In genomic region chr2:230412369-230412706, GRCh38 we compare ENCODE assay signal across 8 cellular contexts. TPM values are rescaled to one million over a fixed set of nuclear protein-coding genes. Genes with fewer than 3 reads are reported as not detected.
DNase-seq lines count a peak whose midpoint lies in the region; ATAC-seq, FAIRE-seq and TF ChIP-seq lines count a peak whose summit lies in the region.

No MANE protein-coding gene starts in this region.

- H3K36me3 ChIP-seq in HCT116 (ENCODE audit: control insufficient read depth in 1 of 2, insufficient read depth in 2 of 2, low read length in 2 of 2) (no peaks in the 10 kb centered on the region), SU-DHL-6 (ENCODE audit: low read length) (no peaks in the 10 kb centered on the region), spleen (peaks cover 0 to 2% (median 0%) of the 10 kb centered on the region in 6 donors)

- no peaks in the 10 kb centered on the region for H3K27me3 ChIP-seq in HCT116 (ENCODE audit: insufficient read depth, low read length)
- no peaks in the 10 kb centered on the region for H3K27me3 ChIP-seq in SU-DHL-6 (ENCODE audit: low read length)
- no peaks in the 10 kb centered on the region for H3K27me3 ChIP-seq in right cardiac atrium (ENCODE audit: control insufficient read depth, insufficient read depth)
- no peaks in the 10 kb centered on the region for H3K27me3 ChIP-seq in spleen (replicated peaks in 1 of 7)

- POLR2A ChIA-PET in HCT116 (lab: Charles Lee) = no interaction called here

- H3K27ac ChIP-seq in HCT116 (ENCODE audit: low read depth, low read length) (no peak overlapping the region), SU-DHL-6 (ENCODE audit: low read depth, low read length) (no peak overlapping the region), right cardiac atrium (ENCODE audit: low read length) (peak overlapping the region; percentile 90), spleen (peak overlapping the region; percentile 92 to 98 (median 94))

- intact Hi-C loops in HCT116 (cut with micrococcal nuclease) = loop anchor here (10.0 kb wide), 1 partner anchor 382 kb away; no protein-coding TSS in a partner anchor
- intact Hi-C loops in right cardiac atrium (cut with DNase I) = no loop called here
- intact Hi-C loops in spleen (cut with DNase I; ENCODE audit: low total_unique reads) = no loop called here

- CTCF ChIA-PET in HCT116 (lab: Charles Lee) = no interaction called here

- 84% methylated on average over 3 of the region's 3 CpGs for WGBS in right cardiac atrium
- 52 to 70% (median 55%) methylated on average over 3 of the region's 3 CpGs for WGBS in spleen, 5 donors

- FAIRE-seq in GM19239 (lab: Jason Lieb, UNC) = no peak

- H3K79me2 ChIP-seq in HCT116 (ENCODE audit: insufficient read depth, low read length) (peaks cover 5% of the 10 kb centered on the region; the same call in 1 of the 2 replicates), SU-DHL-6 (ENCODE audit: insufficient read depth, low read length) (peaks cover 9% of the 10 kb centered on the region)

- RAD21 ChIA-PET in HCT116 (lab: Charles Lee; ENCODE audit: low non-redundant PET in 1 of 2, low total read pairs in 2 of 2, uncharacterized antibody in 2 of 2, unreplicated experiment in 2 of 2) = no interaction called here

- peak overlapping the region; percentile 85 for H2AFZ ChIP-seq in HCT116 (ENCODE audit: low read depth, low read length, poor library complexity, severe bottlenecking)
- peak overlapping the region; percentile 56 for H2AFZ ChIP-seq in SU-DHL-6 (ENCODE audit: low read depth, low read length, severe bottlenecking)

- DNase-seq in HCT116 (ENCODE audit: low read depth, low spot score) (no peak), right cardiac atrium (no peak), spleen (no peak), SK-N-DZ (ENCODE audit: low spot score) (no peak), HPDE6-E6E7 (ENCODE audit: extremely low spot score) (no peak), GM19239 (ENCODE audit: insufficient read length, low spot score) (no peak), OCI-M1 (lab: John Stamatoyannopoulos, UW) (no peak)

- peaks cover 18% of the 10 kb centered on the region for H3F3A ChIP-seq in SU-DHL-6 (ENCODE audit: insufficient read depth)

- no peak for TF ChIP-seq RAD21 in HCT116 (IDR thresholded peaks at IDR 0.05; ENCODE audit: low read depth)

- H3K9me3 ChIP-seq in HCT116 (ENCODE audit: control insufficient read depth in 1 of 2, insufficient read depth in 1 of 2, low read depth in 1 of 2, low read length in 2 of 2) (no peaks in the 10 kb centered on the region), SU-DHL-6 (ENCODE audit: insufficient read depth, low read length) (no peaks in the 10 kb centered on the region), right cardiac atrium (ENCODE audit: control insufficient read depth, low read length) (no peaks in the 10 kb centered on the region), spleen (no peaks in the 10 kb centered on the region)

- TF ChIP-seq CTCF in HCT116 (IDR thresholded peaks at IDR 0.05 in 2 of 3, conservative IDR thresholded peaks at IDR 0.05 in 1 of 3; ENCODE audit: borderline replicate concordance in 1 of 3, insufficient read depth in 1 of 3, low read depth in 2 of 3, low read length in 2 of 3) = no peak
- TF ChIP-seq CTCF in SU-DHL-6 (IDR thresholded peaks at IDR 0.05; ENCODE audit: insufficient read depth, low read length, poor library complexity, severe bottlenecking) = no peak
- TF ChIP-seq CTCF in spleen (IDR thresholded peaks at IDR 0.05 in 8 of 11, conservative IDR thresholded peaks at IDR 0.05 in 3 of 11) = no peak

- H3K9ac ChIP-seq in HCT116 (ENCODE audit: low read length) (peak overlapping the region; percentile 66), SU-DHL-6 (ENCODE audit: low read length) (peak overlapping the region; percentile 66)

- H3K9me2 ChIP-seq in HCT116 (ENCODE audit: insufficient read depth) (no peaks in the 10 kb centered on the region), SU-DHL-6 (replicated peaks; ENCODE audit: insufficient read depth, low read length) (no peaks in the 10 kb centered on the region)

- H4K20me1 ChIP-seq in HCT116 (ENCODE audit: insufficient read depth) (no peaks in the 10 kb centered on the region), SU-DHL-6 (ENCODE audit: low read depth, low read length) (no peaks in the 10 kb centered on the region)

- H3K4me2 ChIP-seq in HCT116 (ENCODE audit: low read length) = peak overlapping the region; percentile 94
- H3K4me2 ChIP-seq in SU-DHL-6 (ENCODE audit: low read depth, low read length, poor library complexity, severe bottlenecking) = peak overlapping the region; percentile 60

- H3K4me3 ChIP-seq in HCT116 (replicated peaks in 1 of 2; ENCODE audit: low read depth in 1 of 2, low read length in 2 of 2) (peak overlapping the region; percentile 48 to 61), SU-DHL-6 (ENCODE audit: insufficient read depth, low read length, poor library complexity, severe bottlenecking) (peak overlapping the region; percentile 52), right cardiac atrium (ENCODE audit: low read length) (peak overlapping the region; percentile 86), spleen (peak overlapping the region; percentile 46 to 78 (median 60))

- TF ChIP-seq POLR2A in HCT116 (IDR thresholded peaks at IDR 0.05; ENCODE audit: borderline replicate concordance, extremely low read depth, insufficient read depth, insufficient read length) (no peak), spleen (IDR thresholded peaks at IDR 0.05) (no peak)

- H3K4me1 ChIP-seq in HCT116 (ENCODE audit: control insufficient read depth in 1 of 2, insufficient read depth in 2 of 2, low read length in 2 of 2) (peaks cover 7 to 33% of the 10 kb centered on the region in 2 experiments), right cardiac atrium (ENCODE audit: control insufficient read depth, insufficient read depth, low read length) (peaks cover 13% of the 10 kb centered on the region), spleen (peaks cover 30 to 87% (median 70%) of the 10 kb centered on the region in 6 donors)

- ATAC-seq in HCT116 (no peak; the same call in 1 of the 2 replicates), right cardiac atrium (no peak)

- BruUV-seq in HCT116 (replicated peaks; lab: Mats Ljungman, UMichigan) = no TSS peak

TF ChIP-seq in HCT116, 20 proteins besides CTCF, POLR2A, EP300 and RAD21:
- TF ChIP-seq FOSL1 (IDR thresholded peaks at IDR 0.05; ENCODE audit: low read depth) (no peak), SIN3A (IDR thresholded peaks at IDR 0.05; ENCODE audit: low read depth) (no peak), JUND (IDR thresholded peaks at IDR 0.05) (no peak), EZH2phosphoT487 (IDR thresholded peaks at IDR 0.05; ENCODE audit: borderline replicate concordance) (no peak), EZH2 (IDR thresholded peaks at IDR 0.05) (no peak), EGR1 (IDR thresholded peaks at IDR 0.05; ENCODE audit: low read depth) (no peak), ELF1 (IDR thresholded peaks at IDR 0.05; ENCODE audit: borderline replicate concordance, low read depth) (no peak), SRF (IDR thresholded peaks at IDR 0.05; ENCODE audit: low read depth) (no peak), YY1 (IDR thresholded peaks at IDR 0.05; ENCODE audit: extremely low read depth, insufficient replicate concordance, low read depth, low read length) (no peak), TCF7L2 (IDR thresholded peaks at IDR 0.05; ENCODE audit: borderline replicate concordance, extremely low read depth, insufficient read depth, insufficient read length) (no peak), MAX (IDR thresholded peaks at IDR 0.05) (no peak), ZNF274 (IDR thresholded peaks at IDR 0.05; ENCODE audit: low read depth, low read length) (no peak), SP1 (IDR thresholded peaks at IDR 0.05; ENCODE audit: low read depth) (no peak), POLR2AphosphoS5 (IDR thresholded peaks at IDR 0.05; ENCODE audit: low read depth, low read length) (no peak), CBX3 (IDR thresholded peaks at IDR 0.05; ENCODE audit: low read depth) (no peak)
- TF ChIP-seq, protein P1, sequence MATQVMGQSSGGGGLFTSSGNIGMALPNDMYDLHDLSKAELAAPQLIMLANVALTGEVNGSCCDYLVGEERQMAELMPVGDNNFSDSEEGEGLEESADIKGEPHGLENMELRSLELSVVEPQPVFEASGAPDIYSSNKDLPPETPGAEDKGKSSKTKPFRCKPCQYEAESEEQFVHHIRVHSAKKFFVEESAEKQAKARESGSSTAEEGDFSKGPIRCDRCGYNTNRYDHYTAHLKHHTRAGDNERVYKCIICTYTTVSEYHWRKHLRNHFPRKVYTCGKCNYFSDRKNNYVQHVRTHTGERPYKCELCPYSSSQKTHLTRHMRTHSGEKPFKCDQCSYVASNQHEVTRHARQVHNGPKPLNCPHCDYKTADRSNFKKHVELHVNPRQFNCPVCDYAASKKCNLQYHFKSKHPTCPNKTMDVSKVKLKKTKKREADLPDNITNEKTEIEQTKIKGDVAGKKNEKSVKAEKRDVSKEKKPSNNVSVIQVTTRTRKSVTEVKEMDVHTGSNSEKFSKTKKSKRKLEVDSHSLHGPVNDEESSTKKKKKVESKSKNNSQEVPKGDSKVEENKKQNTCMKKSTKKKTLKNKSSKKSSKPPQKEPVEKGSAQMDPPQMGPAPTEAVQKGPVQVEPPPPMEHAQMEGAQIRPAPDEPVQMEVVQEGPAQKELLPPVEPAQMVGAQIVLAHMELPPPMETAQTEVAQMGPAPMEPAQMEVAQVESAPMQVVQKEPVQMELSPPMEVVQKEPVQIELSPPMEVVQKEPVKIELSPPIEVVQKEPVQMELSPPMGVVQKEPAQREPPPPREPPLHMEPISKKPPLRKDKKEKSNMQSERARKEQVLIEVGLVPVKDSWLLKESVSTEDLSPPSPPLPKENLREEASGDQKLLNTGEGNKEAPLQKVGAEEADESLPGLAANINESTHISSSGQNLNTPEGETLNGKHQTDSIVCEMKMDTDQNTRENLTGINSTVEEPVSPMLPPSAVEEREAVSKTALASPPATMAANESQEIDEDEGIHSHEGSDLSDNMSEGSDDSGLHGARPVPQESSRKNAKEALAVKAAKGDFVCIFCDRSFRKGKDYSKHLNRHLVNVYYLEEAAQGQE (IDR thresholded peaks at IDR 0.05; ENCODE audit: low read depth) = no peak
TF ChIP-seq in HCT116: peak in this region for 0.

RNA-seq across cellular contexts. Expression of gene SP100, which starts 3.7 kb away (rescaled TPM):
- total RNA-seq in HCT116 (2021; ENCODE audit: unreplicated experiment) (48.1 TPM), right cardiac atrium (10 to 100 TPM; 70.8 to 88.3 (median 76.5) TPM), spleen (100 to 1,000 TPM; 202 to 327 (median 270) TPM)
- polyA plus RNA-seq in HCT116 (2012) = 25.3 and 27.0 TPM in 2 replicates
- polyA plus RNA-seq in right cardiac atrium (64.5 TPM), spleen (100 to 1,000 TPM in 2 of 3 donors, 10 to 100 TPM in 1; 97.5 to 120 (median 118) TPM)
- not detected in 2 replicates for polyA plus RNA-seq in SK-N-DZ (2014; cell fraction: cytosol; rRNA removed)
- not detected in 2 replicates for polyA plus RNA-seq in SK-N-DZ (2014; cell fraction: nucleus; rRNA removed)

Comparison
In these comparisons a context has a peak if more than half of its experiments do, and no peak if none do; other contexts are left out.
1. H3K27ac ChIP-seq: peak in right cardiac atrium (single experiment) and spleen (8 of 8); none in HCT116 (single experiment) and SU-DHL-6 (single experiment).
2. Peak in every context shown above with its lines, with median percentiles within 50 percentile points of each other: H3K4me3 ChIP-seq.